Comparison of ENCODE assay signal across 8 cellular contexts in genomic region chr1:156747737-156748669, GRCh38. TPM values are rescaled to one million over a fixed set of nuclear protein-coding genes. Genes with fewer than 3 reads are reported as not detected.
A peak's percentile ranks its signal among the peaks of the same experiment; 100 is the strongest.
DNase-seq lines count a peak whose midpoint lies in the region; ATAC-seq, FAIRE-seq and TF ChIP-seq lines count a peak whose summit lies in the region.

No MANE protein-coding gene starts in this region.

- H2AK5ac ChIP-seq in H9 (ENCODE audit: insufficient read length, low read length) = no peak overlapping the region

- H2BK15ac ChIP-seq in H9 (ENCODE audit: low read depth, low read length) = no peak overlapping the region

- H2BK120ac ChIP-seq in H9 (ENCODE audit: low read depth, low read length, poor library complexity, severe bottlenecking) = no peak overlapping the region

- peaks cover 32% of the 10 kb centered on the region; the same call in 1 of the 2 replicates for H3K79me2 ChIP-seq in H9 (ENCODE audit: insufficient read depth, low read length)
- peaks cover 69% of the 10 kb centered on the region for H3K79me2 ChIP-seq in SU-DHL-6 (ENCODE audit: insufficient read depth, low read length)

- H3T11ph ChIP-seq in H9 (ENCODE audit: low read length) = no peak overlapping the region

- no peak overlapping the region for H3K56ac ChIP-seq in H9 (ENCODE audit: insufficient read length, low read depth, low read length)

- no peak overlapping the region for H2BK5ac ChIP-seq in H9 (ENCODE audit: insufficient read length, low read length)

- H4K5ac ChIP-seq in H9 (ENCODE audit: insufficient read length, low read depth, low read length) = no peak overlapping the region

- H3K9ac ChIP-seq in H9 (ENCODE audit: extremely low read depth, insufficient read length, low read length) (peak overlapping the region; percentile 4), SU-DHL-6 (ENCODE audit: low read length) (peak overlapping the region; percentile 86)

- H3K36me3 ChIP-seq in SU-DHL-6 (ENCODE audit: low read length) = no peaks in the 10 kb centered on the region

- no peak overlapping the region for H2BK20ac ChIP-seq in H9 (ENCODE audit: low read depth, low read length, poor library complexity, severe bottlenecking)

- H3K4me2 ChIP-seq in H9 (ENCODE audit: insufficient read depth, insufficient read length, low read length) = peak overlapping the region; percentile 53
- peak overlapping the region; percentile 70 for H3K4me2 ChIP-seq in SU-DHL-6 (ENCODE audit: low read depth, low read length, poor library complexity, severe bottlenecking)

- H3K79me1 ChIP-seq in H9 (ENCODE audit: insufficient read depth, low read depth, low read length, poor library complexity, severe bottlenecking) = no peaks in the 10 kb centered on the region

- peak overlapping the region; percentile 50; the same call in 1 of the 2 replicates for H3K14ac ChIP-seq in H9 (ENCODE audit: insufficient read depth, low read length)

- H3K27me3 Mint-ChIP-seq in H9 (ENCODE audit: low read depth) = no peaks in the 10 kb centered on the region

- H3K9me3 Mint-ChIP-seq in H9 = no peaks in the 10 kb centered on the region

- peak overlapping the region; percentile 33 for H3K18ac ChIP-seq in H9 (ENCODE audit: insufficient read length, low read depth, low read length)

- H4K20me1 ChIP-seq in H9 (ENCODE audit: control insufficient read depth, insufficient read depth, insufficient read length) (no peaks in the 10 kb centered on the region), SU-DHL-6 (ENCODE audit: low read depth, low read length) (no peaks in the 10 kb centered on the region; the same call in 1 of the 2 replicates)

- peak overlapping the region; percentile 91 to 94 for H3K4me3 Mint-ChIP-seq in H9

- H2AFZ ChIP-seq in H9 (ENCODE audit: low read length) (no peak overlapping the region), SU-DHL-6 (ENCODE audit: low read depth, low read length, severe bottlenecking) (no peak overlapping the region)

- H3K23ac ChIP-seq in H9 (ENCODE audit: insufficient read length, low read depth, low read length) = no peak overlapping the region

- TF ChIP-seq CTCF in H9 (conservative IDR thresholded peaks at IDR 0.05) (0 out of 3 replicates have a peak, but pooled peaks have one; percentile 3), SU-DHL-6 (IDR thresholded peaks at IDR 0.05; ENCODE audit: insufficient read depth, low read length, poor library complexity, severe bottlenecking) (no peak), foreskin fibroblast (IDR thresholded peaks at IDR 0.05; ENCODE audit: low read depth, low read length) (no peak)

- H3K27ac ChIP-seq in H9 (ENCODE audit: insufficient read length, low read depth, low read length) (peak overlapping the region; percentile 96), SU-DHL-6 (ENCODE audit: low read depth, low read length) (peak overlapping the region; percentile 88)

- H3F3A ChIP-seq in SU-DHL-6 (ENCODE audit: insufficient read depth) = peaks cover 26% of the 10 kb centered on the region

- no peak for ATAC-seq in HG03039 (IDR thresholded peaks at IDR 0.05; ENCODE audit: unreplicated experiment)
- ATAC-seq in HG03521 (IDR thresholded peaks at IDR 0.05; ENCODE audit: unreplicated experiment) = no peak

- no peak overlapping the region for H4K91ac ChIP-seq in H9 (ENCODE audit: insufficient read length, low read depth, low read length)

- H3K36me3 Mint-ChIP-seq in H9 (ENCODE audit: insufficient read depth in 1 of 3, low read depth in 3 of 3) = peaks cover 28 to 36% (median 30%) of the 10 kb centered on the region in 3 experiments

- peaks cover 28% of the 10 kb centered on the region for H3K4me1 ChIP-seq in H9 (ENCODE audit: insufficient read depth, low read length)

- no peak overlapping the region; the same call in 1 of the 2 replicates for H3K4ac ChIP-seq in H9 (ENCODE audit: low read depth, low read length)

- peak overlapping the region; percentile 91 for H3K4me3 ChIP-seq in SU-DHL-6 (ENCODE audit: insufficient read depth, low read length, poor library complexity, severe bottlenecking)
- H3K4me3 ChIP-seq in foreskin fibroblast (ENCODE audit: low read depth in 1 of 2, low read length in 2 of 2) = peak overlapping the region; percentile 68 to 98
- peak overlapping the region; percentile 81 for H3K4me3 ChIP-seq in skeletal muscle cell (ENCODE audit: low read depth, low read length)

- no CpG with 5 or more reads among the region's 8 CpGs for WGBS in H9 (ENCODE audit: extremely low coverage, insufficient read length, low lambda C conversion rate)

- H3K9me3 ChIP-seq in H9 (ENCODE audit: control insufficient read depth, low read depth, low read length) = no peaks in the 10 kb centered on the region
- H3K9me3 ChIP-seq in SU-DHL-6 (ENCODE audit: insufficient read depth, low read length) = no peaks in the 10 kb centered on the region

- no peaks in the 10 kb centered on the region for H3K9me2 ChIP-seq in SU-DHL-6 (replicated peaks; ENCODE audit: insufficient read depth, low read length)

- H2BK12ac ChIP-seq in H9 (ENCODE audit: insufficient read length, low read depth, low read length) = peak overlapping the region; percentile 70

- no peaks in the 10 kb centered on the region for H3K27me3 ChIP-seq in H9 (ENCODE audit: insufficient read depth, low read length)
- H3K27me3 ChIP-seq in SU-DHL-6 (ENCODE audit: low read length) = no peaks in the 10 kb centered on the region

- peaks cover 23% of the 10 kb centered on the region for H3K23me2 ChIP-seq in H9 (ENCODE audit: insufficient read length, low read depth, low read length, poor library complexity, severe bottlenecking)

- H3K4me1 Mint-ChIP-seq in H9 = peaks cover 56 to 62% of the 10 kb centered on the region in 2 experiments

- peak overlapping the region; percentile 98 to 100 (median 99) for H3K27ac Mint-ChIP-seq in H9

- DNase-seq in H9 = no peak
- DNase-seq in foreskin fibroblast = peak in 1 of 2 donors; percentile 80
- no peak for DNase-seq in skeletal muscle cell (ENCODE audit: low read depth)
- no peak for DNase-seq in NCI-H1105 (lab: John Stamatoyannopoulos, UW)
- DNase-seq in frontal cortex (ENCODE audit: low spot score in 2 of 2) = no peak

- FAIRE-seq in frontal cortex (lab: Jason Lieb, UNC) = no peak

- no peak overlapping the region for H4K8ac ChIP-seq in H9 (replicated peaks; ENCODE audit: insufficient read length, low read depth, low read length)

RNA-seq across cellular contexts. Expression of gene HDGF, which starts 3.5 kb away (rescaled TPM):
- total RNA-seq in H9 (2021) (308 and 310 TPM in 2 replicates), frontal cortex (63.6 TPM)

RNA-seq across cellular contexts. Expression of gene MRPL24, which starts 7.1 kb away (rescaled TPM):
- total RNA-seq in H9 (2021) (27.3 and 29.0 TPM in 2 replicates), frontal cortex (14.7 TPM)

RNA-seq across cellular contexts. Expression of gene PRCC, which starts 19.3 kb away (rescaled TPM):
- total RNA-seq in H9 (2021) = 129 TPM in 2 replicates
- total RNA-seq in frontal cortex = 14.3 TPM

RNA-seq across cellular contexts. Expression of gene ISG20L2, which starts 19.4 kb away (rescaled TPM):
- total RNA-seq in H9 (2021) (52.4 and 57.6 TPM in 2 replicates), frontal cortex (7.3 TPM)

RNA-seq across cellular contexts. Expression of gene METTL25B, which starts 19.7 kb away (rescaled TPM):
- 24.4 and 26.2 TPM in 2 replicates for total RNA-seq in H9 (2021)
- 5.7 TPM for total RNA-seq in frontal cortex
